Comparison of ENCODE assay signal across 18 cellular contexts in the genomic region with DNA sequence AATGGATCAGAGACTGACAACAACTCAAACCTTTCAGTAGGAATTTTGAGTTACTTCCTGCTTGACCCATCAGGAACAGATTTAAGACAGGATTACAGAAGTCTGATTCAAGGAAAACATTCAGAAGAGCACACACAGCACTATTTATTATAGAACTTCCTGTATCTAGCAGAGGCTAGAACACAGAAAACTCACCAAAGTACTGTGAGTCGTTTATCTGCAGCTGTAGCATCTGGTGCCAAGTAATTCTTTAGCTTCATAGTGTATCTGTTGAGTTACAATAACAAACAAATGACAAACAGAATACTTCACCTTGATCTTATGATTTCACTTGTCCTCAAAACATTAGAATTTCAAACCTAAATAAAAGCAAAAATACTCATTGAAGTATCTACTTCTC. TPM values are rescaled to one million over a fixed set of nuclear protein-coding genes. Genes with fewer than 3 reads are reported as not detected.
DNase-seq lines count a peak whose midpoint lies in the region; ATAC-seq and TF ChIP-seq lines count a peak whose summit lies in the region.
"Had no signal": no experiment of that assay in that cellular context is flagged by ENCODE, and none has a peak within 500 bp of the region (broad histone marks: within the 10 kb centered on the region; RNA-seq: fewer than 3 reads in every experiment).

No MANE protein-coding gene starts in this region.

- DNase-seq in CD4-positive, alpha-beta T cell = no peak
- DNase-seq in IMR-90 = peak; percentile 59
- peak; percentile 27 for DNase-seq in medulla oblongata (ENCODE audit: extremely low spot score)
- DNase-seq in NCI-H2081 treated with DMSO at 0.1 percent for 48 hours (lab: John Stamatoyannopoulos, UW) = no peak
- no peak for DNase-seq in SJCRH30
- no peak for DNase-seq in DMS79 (lab: John Stamatoyannopoulos, UW)
- no peak for DNase-seq in GOT3 (lab: John Stamatoyannopoulos, UW)
- DNase-seq: ACHN; CD4-positive, CD25-positive, alpha-beta regulatory T cell; DND-41; GDM1; MV-4-11; NCI-H1436; NCI-H2029 treated with DMSO at 0.1 percent for 48 hours; NCI-H510A treated with DMSO at 0.1 percent for 48 hours; Peyer's patch; SHP77 treated with DMSO at 0.1 percent for 48 hours had no signal

- BruUV-seq in IMR-90 (replicated peaks; lab: Mats Ljungman, UMichigan) = no TSS peak

- POLR2A ChIA-PET in CD4-positive, alpha-beta T cell (lab: Charles Lee) = no interaction called here
- POLR2A ChIA-PET in IMR-90 (lab: Charles Lee; ENCODE audit: unreplicated experiment) = interaction anchor here (0.6 kb wide), 1 partner anchor 161 kb away, joined by 3 read pairs; no protein-coding TSS in a partner anchor

- no peak overlapping the region for H2AFZ ChIP-seq in IMR-90 (replicated peaks; ENCODE audit: low read length, poor library complexity)

- H4K20me1 ChIP-seq in IMR-90 (ENCODE audit: insufficient read depth, low read length) = no peaks in the 10 kb centered on the region; the same call in 1 of the 2 replicates

- H2BK5ac ChIP-seq in IMR-90 (ENCODE audit: low read depth, low read length, poor library complexity, severe bottlenecking) = no peak overlapping the region

- H2AK9ac ChIP-seq in IMR-90 (replicated peaks; ENCODE audit: low read depth, low read length, poor library complexity) = no peak overlapping the region

- no peak overlapping the region for H3K9ac ChIP-seq in IMR-90 (ENCODE audit: low read depth, low read length)

- no peak for TF ChIP-seq POLR2A in IMR-90 (IDR thresholded peaks at IDR 0.05; ENCODE audit: low read depth, low read length)

- H3K4me2 ChIP-seq in IMR-90 (ENCODE audit: low read depth, low read length) = no peak overlapping the region

- H3K9me3 Mint-ChIP-seq in CD4-positive, alpha-beta T cell = no peaks in the 10 kb centered on the region
- no peaks in the 10 kb centered on the region for H3K9me3 Mint-ChIP-seq in dendritic cell treated with granulocyte-macrophage colony-stimulating factor and Interleukin-4, amounts not matched to agents 40 ng/mL and 50 ng/mL, for 4 days

- H3K27me3 Mint-ChIP-seq in CD4-positive, alpha-beta T cell = no peaks in the 10 kb centered on the region
- H3K27me3 Mint-ChIP-seq in dendritic cell treated with granulocyte-macrophage colony-stimulating factor and Interleukin-4, amounts not matched to agents 40 ng/mL and 50 ng/mL, for 4 days = no peaks in the 10 kb centered on the region
- H3K27me3 Mint-ChIP-seq: CD4-positive, CD25-positive, alpha-beta regulatory T cell had no signal

- H3K27ac ChIP-seq in CD4-positive, alpha-beta T cell (ENCODE audit: low read depth, low read length) = no peak overlapping the region
- H3K27ac ChIP-seq in IMR-90 (ENCODE audit: insufficient read depth, low read length) (no peak overlapping the region), SJCRH30 (no peak overlapping the region)
- H3K27ac ChIP-seq: Peyer's patch had no signal

- H3K27ac Mint-ChIP-seq in CD4-positive, alpha-beta T cell = peak overlapping the region; percentile 36
- peak overlapping the region; percentile 22 for H3K27ac Mint-ChIP-seq in dendritic cell treated with granulocyte-macrophage colony-stimulating factor and Interleukin-4, amounts not matched to agents 40 ng/mL and 50 ng/mL, for 4 days

- no peaks in the 10 kb centered on the region for H3K27me3 ChIP-seq in CD4-positive, alpha-beta T cell (ENCODE audit: control insufficient read depth, insufficient read depth, low read length)
- H3K27me3 ChIP-seq in IMR-90 (ENCODE audit: control insufficient read depth, insufficient read depth, low read length) = no peaks in the 10 kb centered on the region
- no peaks in the 10 kb centered on the region for H3K27me3 ChIP-seq in SJCRH30
- H3K27me3 ChIP-seq: Peyer's patch had no signal

- H2BK20ac ChIP-seq in IMR-90 (ENCODE audit: low read depth, low read length) = no peak overlapping the region

- no peak overlapping the region for H4K5ac ChIP-seq in IMR-90 (ENCODE audit: low read depth, low read length)

- CTCF ChIA-PET in CD4-positive, alpha-beta T cell (lab: Charles Lee) = no interaction called here
- CTCF ChIA-PET in IMR-90 (lab: Yijun Ruan, JAX) = interaction anchor here (0.9 kb wide), 1 partner anchor 10 kb away, joined by 4 read pairs; no protein-coding TSS in a partner anchor

- dilution Hi-C loops in IMR-90 (cut with HindIII; ENCODE audit: low sequenced_read_pairs, unreplicated experiment) = no loop called here

- no CpG with 5 or more reads among the region's 1 CpG for WGBS in IMR-90 (ENCODE audit: extremely low coverage in 2 of 2, insufficient read length in 1 of 2), 2 experiments

- no peak overlapping the region for H3K23ac ChIP-seq in IMR-90 (ENCODE audit: low read depth, low read length)

- H3K56ac ChIP-seq in IMR-90 (ENCODE audit: extremely low read depth, insufficient read depth, low read length) = no peak overlapping the region

- H4K8ac ChIP-seq in IMR-90 (ENCODE audit: low read depth in 2 of 2, low read length in 2 of 2) = no peak overlapping the region

- ATAC-seq in CD4-positive, alpha-beta T cell (ENCODE audit: poor library complexity) = no peak
- peak; percentile 68 for ATAC-seq in IMR-90 (ENCODE audit: low read depth)

- no peaks in the 10 kb centered on the region for H3K4me1 Mint-ChIP-seq in CD4-positive, alpha-beta T cell (ENCODE audit: low read depth)
- peaks cover 23% of the 10 kb centered on the region for H3K4me1 Mint-ChIP-seq in dendritic cell treated with granulocyte-macrophage colony-stimulating factor and Interleukin-4, amounts not matched to agents 40 ng/mL and 50 ng/mL, for 4 days (ENCODE audit: low read depth)

- no peak for TF ChIP-seq CTCF in CD4-positive, alpha-beta T cell (IDR thresholded peaks at IDR 0.05)
- no peak for TF ChIP-seq CTCF in IMR-90 (conservative IDR thresholded peaks at IDR 0.05; ENCODE audit: low read depth, low read length)

- H3K36me3 ChIP-seq in IMR-90 (ENCODE audit: control insufficient read depth, insufficient read depth, low read length) = peaks cover 44% of the 10 kb centered on the region
- H3K36me3 ChIP-seq in SJCRH30 = peaks cover 67% of the 10 kb centered on the region

- peaks cover 12 to 14% of the 10 kb centered on the region in 2 experiments for H3K79me1 ChIP-seq in IMR-90 (ENCODE audit: low read depth in 1 of 2, low read length in 2 of 2)

- H3K36me3 Mint-ChIP-seq in CD4-positive, alpha-beta T cell (ENCODE audit: low read depth) = peaks cover 89% of the 10 kb centered on the region
- H3K36me3 Mint-ChIP-seq in dendritic cell treated with granulocyte-macrophage colony-stimulating factor and Interleukin-4, amounts not matched to agents 40 ng/mL and 50 ng/mL, for 4 days (ENCODE audit: low read depth) = peaks cover 82% of the 10 kb centered on the region

- H3K9me1 ChIP-seq in IMR-90 (ENCODE audit: insufficient read depth, low read length) = no peaks in the 10 kb centered on the region; the same call in 1 of the 2 replicates

- in situ Hi-C loops in IMR-90 (cut with MboI; ENCODE audit: low sequenced_read_pairs) = no loop called here

- no peak overlapping the region for H3K4me3 Mint-ChIP-seq in CD4-positive, alpha-beta T cell
- no peak overlapping the region for H3K4me3 Mint-ChIP-seq in dendritic cell treated with granulocyte-macrophage colony-stimulating factor and Interleukin-4, amounts not matched to agents 40 ng/mL and 50 ng/mL, for 4 days
- H3K4me3 Mint-ChIP-seq: CD4-positive, CD25-positive, alpha-beta regulatory T cell had no signal

- H2BK120ac ChIP-seq in IMR-90 (ENCODE audit: low read depth, low read length) = no peak overlapping the region

- no peak for TF ChIP-seq RAD21 in IMR-90 (IDR thresholded peaks at IDR 0.05; ENCODE audit: low read length)

- H4K91ac ChIP-seq in IMR-90 (ENCODE audit: insufficient read depth, low read depth, low read length) = no peak overlapping the region

- H3K4me1 ChIP-seq in IMR-90 (ENCODE audit: control insufficient read depth, insufficient read depth, low read length) = 0 out of 2 replicates have a peak, but pooled peaks cover 2% of the 10 kb centered on the region
- no peaks in the 10 kb centered on the region for H3K4me1 ChIP-seq in SJCRH30
- H3K4me1 ChIP-seq: Peyer's patch had no signal

- intact Hi-C loops in CD4-positive, alpha-beta T cell (cut with DNase I, micrococcal nuclease) = no loop called here
- intact Hi-C loops in IMR-90 (cut with micrococcal nuclease) = no loop called here
- intact Hi-C loops in dendritic cell treated with granulocyte-macrophage colony-stimulating factor and Interleukin-4, amounts not matched to agents 40 ng/mL and 50 ng/mL, for 4 days (cut with micrococcal nuclease) = no loop called here

- no peaks in the 10 kb centered on the region for H3K9me3 ChIP-seq in CD4-positive, alpha-beta T cell (ENCODE audit: control insufficient read depth, low read length)
- H3K9me3 ChIP-seq in IMR-90 (ENCODE audit: control insufficient read depth, insufficient read depth, low read length) = no peaks in the 10 kb centered on the region
- no peaks in the 10 kb centered on the region for H3K9me3 ChIP-seq in SJCRH30 (replicated peaks)
- H3K9me3 ChIP-seq: Peyer's patch had no signal

- H3K4ac ChIP-seq in IMR-90 (ENCODE audit: low read depth, low read length) = no peak overlapping the region

- H2AK5ac ChIP-seq in IMR-90 (ENCODE audit: low read depth, low read length) = no peak overlapping the region

- no peak overlapping the region for H3K18ac ChIP-seq in IMR-90 (ENCODE audit: low read depth, low read length)

- H3K14ac ChIP-seq in IMR-90 (replicated peaks; ENCODE audit: low read depth, low read length) = no peak overlapping the region

- no peak overlapping the region for H2BK15ac ChIP-seq in IMR-90 (ENCODE audit: low read depth, low read length)

- H3K4me3 ChIP-seq in IMR-90 (ENCODE audit: insufficient read depth, low read depth, low read length) = no peak overlapping the region
- no peak overlapping the region for H3K4me3 ChIP-seq in SJCRH30
- H3K4me3 ChIP-seq: Peyer's patch had no signal

RNA-seq across cellular contexts. Expression of a gene that starts 13.9 kb away (rescaled TPM):
- total RNA-seq in CD4-positive, alpha-beta T cell = under 1 TPM; 0.30 to 0.31 TPM
- total RNA-seq in IMR-90 (2012; rRNA removed) = under 0.01 TPM in 2 replicates
- 0.23 and 0.36 TPM in 2 replicates for polyA plus RNA-seq in IMR-90 (2012; rRNA removed)
- 0.04 and 0.10 TPM in 2 replicates for polyA plus RNA-seq in IMR-90 (2012; cell fraction: cytosol; rRNA removed)
- 0.55 and 3.5 TPM in 2 replicates for polyA plus RNA-seq in IMR-90 (2012; cell fraction: nucleus; rRNA removed; ENCODE audit: low replicate concordance)
- 1.2 and 1.6 TPM in 2 replicates for total RNA-seq in SJCRH30 (2014; rRNA removed; shearing (Covaris generic))

RNA-seq across cellular contexts. Expression of a gene that starts 20.9 kb away (rescaled TPM):
- total RNA-seq in CD4-positive, alpha-beta T cell = 100 to 1,000 TPM; 119 to 132 TPM
- total RNA-seq in IMR-90 (2012; rRNA removed) = 69.7 and 73.7 TPM in 2 replicates
- 292 and 406 TPM in 2 replicates for polyA plus RNA-seq in IMR-90 (2012; rRNA removed)
- polyA plus RNA-seq in IMR-90 (2012; cell fraction: cytosol; rRNA removed) = 213 and 412 TPM in 2 replicates
- polyA plus RNA-seq in IMR-90 (2012; cell fraction: nucleus; rRNA removed; ENCODE audit: low replicate concordance) = 72.8 and 108 TPM in 2 replicates
- 229 and 261 TPM in 2 replicates for total RNA-seq in SJCRH30 (2014; rRNA removed; shearing (Covaris generic))

RNA-seq across cellular contexts. Expression of a gene that starts 21.1 kb away (rescaled TPM):
- 1 to 10 TPM in 1 of 2 experiments, under 1 TPM in 1; 0.91 to 1.6 TPM for total RNA-seq in CD4-positive, alpha-beta T cell
- total RNA-seq in IMR-90 (2012; rRNA removed) = 0.18 and 0.28 TPM in 2 replicates
- polyA plus RNA-seq in IMR-90 (2012; rRNA removed) = 0.16 and 0.21 TPM in 2 replicates
- polyA plus RNA-seq in IMR-90 (2012; cell fraction: cytosol; rRNA removed) = 0.01 and 0.02 TPM in 2 replicates
- 0.14 and 0.57 TPM in 2 replicates for polyA plus RNA-seq in IMR-90 (2012; cell fraction: nucleus; rRNA removed; ENCODE audit: low replicate concordance)
- total RNA-seq in SJCRH30 (2014; rRNA removed; shearing (Covaris generic)) = 0.20 and 0.57 TPM in 2 replicates

RNA-seq across cellular contexts. Expression of a gene that starts 56.9 kb away (rescaled TPM):
- under 1 TPM in 1 of 2 experiments, not detected in 1; 0.59 TPM for total RNA-seq in CD4-positive, alpha-beta T cell
- total RNA-seq in IMR-90 (2012; rRNA removed) = 1.4 and 2.5 TPM in 2 replicates
- polyA plus RNA-seq in IMR-90 (2012; rRNA removed) = 6.3 and 8.8 TPM in 2 replicates
- 4.1 and 9.0 TPM in 2 replicates for polyA plus RNA-seq in IMR-90 (2012; cell fraction: cytosol; rRNA removed)
- 28.6 and 53.5 TPM in 2 replicates for polyA plus RNA-seq in IMR-90 (2012; cell fraction: nucleus; rRNA removed; ENCODE audit: low replicate concordance)
- 1.6 and 2.5 TPM in 2 replicates for total RNA-seq in SJCRH30 (2014; rRNA removed; shearing (Covaris generic))
- polyA plus RNA-seq: CD4-positive, CD25-positive, alpha-beta regulatory T cell had no signal

Comparison
In these comparisons a context has a peak if more than half of its experiments do, and no peak if none do; other contexts are left out.
1. DNase-seq: peak in IMR-90 (single experiment) and medulla oblongata (single experiment); none in CD4-positive, alpha-beta T cell (0 of 10), NCI-H2081 treated with DMSO at 0.1 percent for 48 hours (single experiment), SJCRH30 (0 of 2), DMS79 (single experiment) and GOT3 (single experiment).